Comparison of ENCODE assay signal across 9 cellular contexts in the genomic region with DNA sequence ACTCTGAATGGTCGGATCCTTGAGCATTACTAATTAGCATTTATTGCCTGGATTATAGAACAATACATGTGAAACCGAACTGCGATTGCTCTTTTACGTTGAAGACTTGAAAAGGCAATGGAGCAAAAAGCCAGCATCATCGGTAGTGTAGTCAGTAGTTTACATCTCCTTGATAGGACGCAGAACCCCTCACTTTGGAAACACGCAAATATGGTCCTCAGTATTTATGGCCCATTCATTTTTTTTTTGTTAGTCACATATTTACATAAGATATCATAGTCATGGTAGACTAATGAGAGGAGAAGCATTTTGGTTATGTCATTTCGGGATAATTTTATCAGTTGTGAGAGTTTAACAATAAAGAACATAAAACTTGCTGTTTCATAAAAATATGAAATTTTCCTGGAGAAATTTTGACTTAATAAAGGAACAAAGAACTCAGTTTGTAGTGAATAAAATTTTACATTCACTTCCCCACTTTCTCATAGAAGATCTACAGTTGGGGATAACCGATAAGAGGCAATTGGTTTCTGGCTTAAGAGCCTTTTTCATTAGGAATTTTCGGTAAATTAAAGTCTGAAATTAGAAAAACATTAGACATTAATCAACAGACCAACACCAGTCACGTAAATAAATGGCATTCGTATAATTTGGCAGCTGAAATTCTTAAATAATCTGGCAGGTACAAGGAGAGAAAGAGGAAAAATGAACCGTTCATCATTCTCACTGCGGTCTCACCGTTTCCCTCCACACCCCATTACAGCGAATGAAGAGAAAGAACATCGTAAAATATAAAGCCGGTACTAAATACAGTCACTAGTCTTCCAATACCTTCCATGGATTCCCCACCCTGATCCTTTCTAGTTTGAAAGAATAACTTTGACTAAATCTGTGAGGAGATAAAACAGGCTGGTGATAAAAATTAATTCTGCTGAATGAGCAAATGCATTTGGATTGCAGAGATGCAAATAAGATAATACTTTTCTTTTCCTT. TPM values are rescaled to one million over a fixed set of nuclear protein-coding genes. Genes with fewer than 3 reads are reported as not detected.
DNase-seq lines count a peak whose midpoint lies in the region; ATAC-seq and TF ChIP-seq lines count a peak whose summit lies in the region.
"Had no signal": no experiment of that assay in that cellular context is flagged by ENCODE, and none has a peak within 500 bp of the region (broad histone marks: within the 10 kb centered on the region; RNA-seq: fewer than 3 reads in every experiment).

No MANE protein-coding gene starts in this region.

- H3K4me1 ChIP-seq in left ventricle myocardium inferior: peaks cover 31% of the 10 kb centered on the region
- H3K4me1 ChIP-seq in neural progenitor cell: peaks cover 30% of the 10 kb centered on the region
- H3K4me1 ChIP-seq in MM.1S (ENCODE audit: low read length): no peaks in the 10 kb centered on the region

- no peaks in the 10 kb centered on the region for H3K9me2 ChIP-seq in MM.1S (replicated peaks; ENCODE audit: insufficient read depth, low read length)

- peaks cover 16% of the 10 kb centered on the region for H3K9me3 Mint-ChIP-seq in neural progenitor cell
- H3K9me3 Mint-ChIP-seq: central memory CD8-positive, alpha-beta T cell had no signal

- peak overlapping the region; percentile 71 for H3K4me3 Mint-ChIP-seq in neural progenitor cell
- H3K4me3 Mint-ChIP-seq: central memory CD8-positive, alpha-beta T cell had no signal

- H3K27me3 Mint-ChIP-seq in neural progenitor cell (ENCODE audit: insufficient read depth, low read depth): no peaks in the 10 kb centered on the region

- peaks cover 39% of the 10 kb centered on the region for H3K4me1 Mint-ChIP-seq in neural progenitor cell

- H3K27me3 ChIP-seq in left ventricle myocardium inferior (ENCODE audit: low read depth) (peaks cover 37% of the 10 kb centered on the region), dorsolateral prefrontal cortex (no peaks in the 10 kb centered on the region), neural progenitor cell (peaks cover 38% of the 10 kb centered on the region), MM.1S (replicated peaks; ENCODE audit: insufficient read depth, low read length) (no peaks in the 10 kb centered on the region)

- TF ChIP-seq CTCF in left ventricle myocardium inferior (IDR thresholded peaks at IDR 0.05; ENCODE audit: borderline replicate concordance) (no peak), dorsolateral prefrontal cortex (IDR thresholded peaks at IDR 0.05 in 54 of 56, conservative IDR thresholded peaks at IDR 0.05 in 2 of 56; ENCODE audit: low read depth in 1 of 56, partially characterized antibody in 56 of 56) (no peak), neural progenitor cell (IDR thresholded peaks at IDR 0.05) (no peak), MM.1S (IDR thresholded peaks at IDR 0.05; ENCODE audit: low read length) (no peak)

- H3F3A ChIP-seq in neural progenitor cell (ENCODE audit: low read depth) (peaks cover 7% of the 10 kb centered on the region), MM.1S (ENCODE audit: insufficient read depth, low read length) (no peaks in the 10 kb centered on the region)

- no peak overlapping the region for H3K4me2 ChIP-seq in neural progenitor cell
- H3K4me2 ChIP-seq in MM.1S (ENCODE audit: low read depth, low read length): no peak overlapping the region

- peaks cover 6% of the 10 kb centered on the region for H3K9me3 ChIP-seq in left ventricle myocardium inferior (replicated peaks)
- no peaks in the 10 kb centered on the region for H3K9me3 ChIP-seq in neural progenitor cell (ENCODE audit: low read depth)
- no peaks in the 10 kb centered on the region for H3K9me3 ChIP-seq in MM.1S (replicated peaks; ENCODE audit: insufficient read depth, low read length)

- H3K36me3 ChIP-seq in left ventricle myocardium inferior: peaks cover 10% of the 10 kb centered on the region
- no peaks in the 10 kb centered on the region for H3K36me3 ChIP-seq in neural progenitor cell
- no peaks in the 10 kb centered on the region for H3K36me3 ChIP-seq in MM.1S (replicated peaks; ENCODE audit: insufficient read depth, low read length)

- peak overlapping the region; percentile 12 for H3K27ac Mint-ChIP-seq in neural progenitor cell

- ATAC-seq in Right ventricle myocardium inferior (no peak), esophagus mucosa (no peak)

- DNase-seq in left ventricle myocardium inferior (no peak), Right ventricle myocardium inferior (ENCODE audit: missing footprints) (no peak), dorsolateral prefrontal cortex (no peak), neural progenitor cell (ENCODE audit: low spot score) (no peak), NCI-H2171 (lab: John Stamatoyannopoulos, UW) (no peak), NCI-H1436 (lab: John Stamatoyannopoulos, UW) (no peak), MM.1S (no peak)

- H2AFZ ChIP-seq in neural progenitor cell (replicated peaks) (no peak overlapping the region), MM.1S (ENCODE audit: low read length) (no peak overlapping the region)

- intact Hi-C loops in left ventricle myocardium inferior (cut with micrococcal nuclease): no loop called here
- intact Hi-C loops in Right ventricle myocardium inferior (cut with DNase I): no loop called here
- intact Hi-C loops in dorsolateral prefrontal cortex (cut with DNase I): loop anchor here in 1 of 2 donors (10.0 kb wide), 1 partner anchor 171 kb away; no protein-coding TSS in a partner anchor

- peak overlapping the region; percentile 89 for H3K27ac ChIP-seq in left ventricle myocardium inferior (replicated peaks)
- H3K27ac ChIP-seq in dorsolateral prefrontal cortex: peak overlapping the region; percentile 44 to 99 (median 98)
- H3K27ac ChIP-seq in neural progenitor cell: no peak overlapping the region
- no peak overlapping the region for H3K27ac ChIP-seq in MM.1S (ENCODE audit: low read length)

- peak overlapping the region; percentile 72 for H3K4me3 ChIP-seq in left ventricle myocardium inferior
- H3K4me3 ChIP-seq in dorsolateral prefrontal cortex: peak overlapping the region; percentile 29 to 91 (median 76)
- no peak overlapping the region for H3K4me3 ChIP-seq in neural progenitor cell
- no peak overlapping the region for H3K4me3 ChIP-seq in MM.1S (ENCODE audit: low read length)

- H4K20me1 ChIP-seq in neural progenitor cell (ENCODE audit: low read depth) (no peaks in the 10 kb centered on the region), MM.1S (ENCODE audit: insufficient read depth, low read length) (no peaks in the 10 kb centered on the region)

- H3K9ac ChIP-seq in neural progenitor cell (no peak overlapping the region), MM.1S (ENCODE audit: low read length) (no peak overlapping the region)

- peaks cover 35% of the 10 kb centered on the region for H3K36me3 Mint-ChIP-seq in neural progenitor cell

- H3K79me2 ChIP-seq in neural progenitor cell (ENCODE audit: low read depth): no peaks in the 10 kb centered on the region
- no peaks in the 10 kb centered on the region for H3K79me2 ChIP-seq in MM.1S (ENCODE audit: low read length)

RNA-seq across cellular contexts. Expression of gene BLID, which starts 19.8 kb away (rescaled TPM):
- 0.36 TPM for total RNA-seq in left ventricle myocardium inferior
- not detected for total RNA-seq in Right ventricle myocardium inferior
- total RNA-seq in dorsolateral prefrontal cortex: 10 to 100 TPM in 2 of 120 experiments, 1 to 10 TPM in 117, under 1 TPM in 1; 0.85 to 16.2 (median 3.6) TPM
- total RNA-seq in neural progenitor cell (ENCODE audit: low replicate concordance): not detected in 2 replicates
- total RNA-seq in esophagus mucosa: 0.56 TPM

Comparison
In these comparisons a context has a peak if more than half of its experiments do, and no peak if none do; other contexts are left out.
1. H3K27ac ChIP-seq: peak in left ventricle myocardium inferior (single experiment) and dorsolateral prefrontal cortex (59 of 59); none in neural progenitor cell (single experiment) and MM.1S (single experiment).
2. H3K4me3 ChIP-seq: peak in left ventricle myocardium inferior (single experiment) and dorsolateral prefrontal cortex (59 of 59); none in neural progenitor cell (single experiment) and MM.1S (single experiment).